8 cellular contexts compared by ENCODE assay signal in the genomic region with DNA sequence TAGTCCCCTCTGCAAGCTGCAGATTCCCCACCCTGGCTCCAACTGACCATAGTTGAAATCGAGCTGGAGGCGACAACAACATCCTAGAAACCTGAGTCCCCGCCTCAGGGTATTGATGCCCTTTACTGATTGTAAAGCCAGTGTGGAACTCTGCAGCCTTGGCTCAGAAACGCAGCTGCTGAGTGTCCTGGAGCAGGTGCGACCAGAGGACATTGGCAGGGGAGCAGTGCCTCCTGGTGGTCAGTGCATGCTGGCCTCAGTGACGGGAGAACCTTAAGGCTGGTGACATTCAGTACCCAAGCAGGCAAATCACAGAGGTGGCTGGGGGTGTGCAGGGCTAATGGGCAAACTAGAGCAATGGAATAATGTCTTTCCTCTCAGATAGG. TPM values are rescaled to one million over a fixed set of nuclear protein-coding genes. Genes with fewer than 3 reads are reported as not detected.
DNase-seq lines count a peak whose midpoint lies in the region; ATAC-seq, FAIRE-seq and TF ChIP-seq lines count a peak whose summit lies in the region.

No MANE protein-coding gene starts in this region.

- H3K9me1 ChIP-seq in keratinocyte (ENCODE audit: control insufficient read depth, extremely low read depth, insufficient read depth, low read length): no peaks in the 10 kb centered on the region

- H3K9me3 ChIP-seq in ascending aorta (no peaks in the 10 kb centered on the region), keratinocyte (ENCODE audit: control insufficient read depth, low read depth, low read length) (no peaks in the 10 kb centered on the region)

- intact Hi-C loops in ascending aorta (cut with DNase I): no loop called here

- no peaks in the 10 kb centered on the region for H4K20me1 ChIP-seq in keratinocyte (ENCODE audit: control insufficient read depth, extremely low read depth, insufficient read depth, low read length)

- H3K4me2 ChIP-seq in keratinocyte (ENCODE audit: control insufficient read depth, extremely low read depth, insufficient read depth, low read depth, low read length): no peak overlapping the region

- H3K27me3 ChIP-seq in ascending aorta (no peaks in the 10 kb centered on the region), keratinocyte (ENCODE audit: control insufficient read depth, extremely low read depth, insufficient read depth, low read length) (no peaks in the 10 kb centered on the region)

- DNase-seq in activated CD4-positive, CD25-positive, alpha-beta regulatory T cell treated with anti-CD3 and anti-CD28 coated beads, Interleukin-2, amount 50 U/mL, for 72 hours: peak; percentile 50
- DNase-seq in SK-MEL-5 (ENCODE audit: low read depth, low spot score) (peak; percentile 23), ascending aorta (ENCODE audit: low spot score in 2 of 2) (no peak), keratinocyte (ENCODE audit: low read depth, low spot score) (no peak), OCI-M2 (lab: John Stamatoyannopoulos, UW; ENCODE audit: unreplicated experiment) (no peak)
- peak in 2 of 3 donors; percentile 9 for DNase-seq in stimulated activated CD4-positive, alpha-beta T cell treated with anti-CD3 and anti-CD28 coated beads, TNF-alpha, amount 100 ng/mL, for 1 hour (ENCODE audit: low read depth in 3 of 3, low spot score in 1 of 3)

- no peak for ATAC-seq in activated CD4-positive, CD25-positive, alpha-beta regulatory T cell treated with anti-CD3 and anti-CD28 coated beads, Interleukin-2, amount 50 U/mL, for 24 hours
- ATAC-seq in GM19351 (IDR thresholded peaks at IDR 0.05; ENCODE audit: unreplicated experiment): no peak

- in situ Hi-C loops in SK-MEL-5 (cut with HindIII; ENCODE audit: low pct_unique_long_range_greater_than_20kb, low sequenced_read_pairs): no loop called here

- dilution Hi-C loops in keratinocyte (cut with MboI; ENCODE audit: extremely low pct_ligation_motif_present, low sequenced_read_pairs): no loop called here

- H3K27ac ChIP-seq in ascending aorta (no peak overlapping the region), keratinocyte (ENCODE audit: control insufficient read depth, insufficient read depth, low read length) (no peak overlapping the region)

- TF ChIP-seq CTCF in ascending aorta (IDR thresholded peaks at IDR 0.05): peak in 2 of 3 experiments; percentile 7 to 52
- peak; percentile 38 to 71 (median 64) for TF ChIP-seq CTCF in keratinocyte (optimal IDR thresholded peaks at IDR 0.05 in 1 of 3, IDR thresholded peaks at IDR 0.05 in 1 of 3, conservative IDR thresholded peaks at IDR 0.05 in 1 of 3; ENCODE audit: extremely low read depth in 1 of 3, insufficient read depth in 2 of 3, low read length in 3 of 3)

- H3K36me3 ChIP-seq in ascending aorta (no peaks in the 10 kb centered on the region), keratinocyte (ENCODE audit: control insufficient read depth in 2 of 2, extremely low read depth in 1 of 2, insufficient read depth in 2 of 2, low read length in 2 of 2) (no peaks in the 10 kb centered on the region)

- no peaks in the 10 kb centered on the region for H3K79me2 ChIP-seq in keratinocyte (ENCODE audit: control insufficient read depth, insufficient read depth, low read length)

- no peak for FAIRE-seq in keratinocyte (lab: Jason Lieb, UNC)

- H3K4me3 ChIP-seq in ascending aorta: no peak overlapping the region
- H3K4me3 ChIP-seq in keratinocyte (ENCODE audit: control insufficient read depth in 2 of 3, extremely low read depth in 1 of 3, insufficient read depth in 2 of 3, low read depth in 1 of 3, low read length in 3 of 3): no peak overlapping the region

- no peak overlapping the region for H3K9ac ChIP-seq in keratinocyte (ENCODE audit: control insufficient read depth, extremely low read depth, insufficient read depth, low read length)

- no peak overlapping the region for H2AFZ ChIP-seq in keratinocyte (ENCODE audit: control insufficient read depth, low read length)

- H3K4me1 ChIP-seq in ascending aorta (no peaks in the 10 kb centered on the region), keratinocyte (ENCODE audit: control insufficient read depth, extremely low read depth, insufficient read depth, low read length) (no peaks in the 10 kb centered on the region)

RNA-seq across cellular contexts. Expression of gene ZNF354B, which starts 20.4 kb away (rescaled TPM):
- 5.9 and 6.7 TPM in 2 replicates for total RNA-seq in SK-MEL-5 (2014; rRNA removed; shearing (Covaris generic))
- polyA plus RNA-seq in SK-MEL-5 (2015; cell fraction: cytosol; rRNA removed): 3.1 and 4.1 TPM in 2 replicates
- 55.1 and 57.3 TPM in 2 replicates for polyA plus RNA-seq in SK-MEL-5 (2015; cell fraction: nucleus; rRNA removed)
- total RNA-seq in ascending aorta: 8.3 TPM
- polyA plus RNA-seq in keratinocyte: 6.4 to 10.2 TPM (median 8.6 TPM) in 3 replicates
- 5.0 TPM for polyA plus RNA-seq in keratinocyte (2011; ENCODE audit: low read depth)
- 1.6 and 3.2 TPM in 2 replicates for polyA plus RNA-seq in keratinocyte (2011; cell fraction: cytosol; rRNA removed)
- 25.6 and 29.6 TPM in 2 replicates for polyA plus RNA-seq in keratinocyte (2011; cell fraction: nucleus; rRNA removed)
- 4.2 and 5.4 TPM in 2 replicates for polyA plus RNA-seq in keratinocyte (2012; ENCODE audit: low replicate concordance)
- 4.4 to 8.7 TPM in 2 of 3 replicates, not detected in the other for polyA minus RNA-seq in keratinocyte
- 1.9 TPM for polyA minus RNA-seq in keratinocyte (2011; cell fraction: cytosol; rRNA and poly(A)+ RNA removed)
- 6.6 and 12.5 TPM in 2 replicates for polyA minus RNA-seq in keratinocyte (2011; cell fraction: nucleus; rRNA and poly(A)+ RNA removed)

RNA-seq across cellular contexts. Expression of gene ZFP2, which starts 56.4 kb away (rescaled TPM):
- 0.18 TPM in 1 of 2 replicates, not detected in the other for total RNA-seq in SK-MEL-5 (2014; rRNA removed; shearing (Covaris generic))
- not detected in 2 replicates for polyA plus RNA-seq in SK-MEL-5 (2015; cell fraction: cytosol; rRNA removed)
- polyA plus RNA-seq in SK-MEL-5 (2015; cell fraction: nucleus; rRNA removed): not detected in 2 replicates
- 0.75 TPM for total RNA-seq in ascending aorta
- 0.32 to 0.54 TPM (median 0.52 TPM) in 3 replicates for polyA plus RNA-seq in keratinocyte
- not detected for polyA plus RNA-seq in keratinocyte (2011; ENCODE audit: low read depth)
- 0.25 and 0.81 TPM in 2 replicates for polyA plus RNA-seq in keratinocyte (2011; cell fraction: cytosol; rRNA removed)
- 0.89 and 1.3 TPM in 2 replicates for polyA plus RNA-seq in keratinocyte (2011; cell fraction: nucleus; rRNA removed)
- polyA plus RNA-seq in keratinocyte (2012; ENCODE audit: low replicate concordance): 0.16 and 0.92 TPM in 2 replicates
- 0.23 to 0.45 TPM in 2 of 3 replicates, not detected in the other for polyA minus RNA-seq in keratinocyte
- polyA minus RNA-seq in keratinocyte (2011; cell fraction: cytosol; rRNA and poly(A)+ RNA removed): not detected
- 0.21 and 0.93 TPM in 2 replicates for polyA minus RNA-seq in keratinocyte (2011; cell fraction: nucleus; rRNA and poly(A)+ RNA removed)

Comparison
In these comparisons a context has a peak if more than half of its experiments do, and no peak if none do; other contexts are left out.
1. DNase-seq: peak in activated CD4-positive, CD25-positive, alpha-beta regulatory T cell treated with anti-CD3 and anti-CD28 coated beads, Interleukin-2, amount 50 U/mL, for 72 hours (single experiment), SK-MEL-5 (single experiment) and stimulated activated CD4-positive, alpha-beta T cell treated with anti-CD3 and anti-CD28 coated beads, TNF-alpha, amount 100 ng/mL, for 1 hour (2 of 3); none in ascending aorta (0 of 2), keratinocyte (single experiment) and OCI-M2 (single experiment).